Comparison of ENCODE assay signal across 26 cellular contexts in genomic region chr13:111472083-111472482, GRCh38.
"Had no signal": no experiment of that assay in that cellular context is flagged by ENCODE, and none has a peak within 500 bp of the region (broad histone marks: within the 10 kb centered on the region; RNA-seq: fewer than 3 reads in every experiment).

No MANE protein-coding gene starts in this region.

- H3K4me2 ChIP-seq: hepatocyte had no signal

- H3K4me1 Mint-ChIP-seq: naive thymus-derived CD4-positive, alpha-beta T cell had no signal

- H3K27ac ChIP-seq: dorsolateral prefrontal cortex, epithelial cell of prostate, esophagus muscularis mucosa, foreskin keratinocyte, gastroesophageal sphincter, heart left ventricle, hepatocyte, left lung, neutrophil, psoas muscle, skin epidermis, spleen, transverse colon, vagina had no signal

- H3K27ac Mint-ChIP-seq: naive thymus-derived CD4-positive, alpha-beta T cell had no signal

- H2AFZ ChIP-seq: hepatocyte had no signal

- H3K36me3 Mint-ChIP-seq: naive thymus-derived CD4-positive, alpha-beta T cell had no signal

- H3K36me3 ChIP-seq: esophagus muscularis mucosa, gastroesophageal sphincter, heart left ventricle, left lung, neutrophil, spleen, transverse colon, vagina had no signal

- H3K27me3 ChIP-seq: foreskin keratinocyte, hepatocyte, vagina had no signal

- ATAC-seq: foreskin keratinocyte; gastroesophageal sphincter; left cardiac atrium; left lung; naive thymus-derived CD4-positive, alpha-beta T cell; psoas muscle had no signal

- H3K4me3 ChIP-seq: dorsolateral prefrontal cortex, esophagus muscularis mucosa, gastroesophageal sphincter, heart left ventricle, hepatocyte, left lung, psoas muscle, skin epidermis, spleen, transverse colon, vagina had no signal

- DNase-seq: caudate nucleus; cerebellar nuclear complex; effector CD4-positive, alpha-beta T cell; foreskin keratinocyte; heart left ventricle; left cardiac atrium; left lung; mammary epithelial cell; mesendoderm; midbrain; psoas muscle; right cardiac atrium; spleen; stimulated activated CD4-positive, alpha-beta T cell treated with anti-CD3 and anti-CD28 coated beads, Interleukin-15, amount 100 ng/mL, for 24 hours; stimulated activated CD4-positive, alpha-beta T cell treated with anti-CD3 and anti-CD28 coated beads, Interleukin-2, amount 100 ng/mL, for 48 hours; stimulated activated naive CD4-positive, alpha-beta T cell; transverse colon had no signal

- H3K9me3 ChIP-seq: esophagus muscularis mucosa, gastroesophageal sphincter, heart left ventricle, left lung, neutrophil, psoas muscle, spleen, transverse colon, vagina had no signal

- H3K79me2 ChIP-seq: hepatocyte had no signal

- H3K4me1 ChIP-seq: esophagus muscularis mucosa, foreskin keratinocyte, gastroesophageal sphincter, heart left ventricle, left lung, psoas muscle, transverse colon, vagina had no signal

- H3K4me3 Mint-ChIP-seq: naive thymus-derived CD4-positive, alpha-beta T cell had no signal
